1 cellular context compared by ENCODE assay signal in genomic region chr16:56869513-56870270, GRCh38.
TF ChIP-seq lines count a peak whose summit lies in the region.

No MANE protein-coding gene starts in this region.

TF ChIP-seq in HepG2, 621 proteins besides CTCF, POLR2A, EP300 and RAD21 (continued from another document and continues in another):
- TF ChIP-seq MEIS2 (CRISPR knock-in tag; IDR thresholded peaks at IDR 0.05) (0 out of 2 replicates have a peak, but pooled peaks have one; percentile 25), KLF9 (CRISPR knock-in tag; IDR thresholded peaks at IDR 0.05; ENCODE audit: low read depth) (no peak), MZF1 (CRISPR knock-in tag; IDR thresholded peaks at IDR 0.05; ENCODE audit: borderline replicate concordance) (no peak), ZNF550 (CRISPR knock-in tag; IDR thresholded peaks at IDR 0.05; ENCODE audit: borderline replicate concordance) (no peak), KLF11 (CRISPR knock-in tag; IDR thresholded peaks at IDR 0.05) (no peak), SIX4 (CRISPR knock-in tag; IDR thresholded peaks at IDR 0.05) (no peak), ELF4 (CRISPR knock-in tag; IDR thresholded peaks at IDR 0.05; ENCODE audit: borderline replicate concordance) (no peak), ZNF678 (CRISPR knock-in tag; IDR thresholded peaks at IDR 0.05) (no peak), HDAC6 (IDR thresholded peaks at IDR 0.05; ENCODE audit: low read depth, low read length) (no peak), RFX5 (IDR thresholded peaks at IDR 0.05; ENCODE audit: low read depth, low read length) (no peak), ETS1 (CRISPR knock-in tag; IDR thresholded peaks at IDR 0.05) (no peak), ZNF605 (CRISPR knock-in tag; IDR thresholded peaks at IDR 0.05) (0 out of 2 replicates have a peak, but pooled peaks have one; percentile 31), ZNF30 (CRISPR knock-in tag; IDR thresholded peaks at IDR 0.05) (no peak), ZHX2 (IDR thresholded peaks at IDR 0.05; ENCODE audit: low read depth) (no peak), ZHX2 (CRISPR knock-in tag; IDR thresholded peaks at IDR 0.05; ENCODE audit: borderline replicate concordance) (no peak), ZNF609 (CRISPR knock-in tag; IDR thresholded peaks at IDR 0.05; ENCODE audit: borderline replicate concordance) (no peak), ZNF766 (CRISPR knock-in tag; IDR thresholded peaks at IDR 0.05; ENCODE audit: borderline replicate concordance) (peak; percentile 67; the same call in 1 of the 2 replicates), RARA (CRISPR knock-in tag; IDR thresholded peaks at IDR 0.05) (no peak), RNF219 (CRISPR knock-in tag; IDR thresholded peaks at IDR 0.05) (no peak), ZBTB40 (IDR thresholded peaks at IDR 0.05) (no peak), ZBTB40 (CRISPR knock-in tag; IDR thresholded peaks at IDR 0.05) (no peak), LCORL (IDR thresholded peaks at IDR 0.05) (no peak), LCORL (CRISPR knock-in tag; IDR thresholded peaks at IDR 0.05) (no peak), ZSCAN22 (CRISPR knock-in tag; IDR thresholded peaks at IDR 0.05) (no peak), ZNF256 (CRISPR knock-in tag; conservative IDR thresholded peaks at IDR 0.05) (no peak), ZNF580 (CRISPR knock-in tag; IDR thresholded peaks at IDR 0.05; ENCODE audit: borderline replicate concordance, low read depth) (peak; percentile 45; the same call in 1 of the 2 replicates), CEBPZ (IDR thresholded peaks at IDR 0.05; ENCODE audit: low read length) (no peak)
